In the genomic region with DNA sequence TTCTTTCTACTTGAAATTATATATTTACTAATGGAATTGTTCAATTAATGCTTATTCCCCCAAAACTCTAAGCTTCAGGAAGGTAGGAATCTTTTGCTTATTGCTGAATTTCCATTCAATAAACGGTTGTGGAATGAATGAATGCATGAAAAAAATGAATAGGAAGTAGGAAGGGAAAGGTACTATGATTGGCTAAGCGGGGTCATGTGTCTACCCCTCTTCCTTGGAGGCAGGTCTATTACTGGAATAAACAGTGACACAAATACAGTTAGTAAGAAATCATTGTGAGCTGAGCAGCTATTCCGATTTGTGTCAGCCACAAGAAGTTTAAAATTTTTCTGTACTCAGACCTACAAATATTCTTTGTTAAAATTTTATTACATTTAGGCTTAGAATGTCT, we compare ENCODE assay signal across 22 cellular contexts.
"Had no signal": no experiment of that assay in that cellular context is flagged by ENCODE, and none has a peak within 500 bp of the region (broad histone marks: within the 10 kb centered on the region; RNA-seq: fewer than 3 reads in every experiment).

No MANE protein-coding gene starts in this region.

- H3K27me3 ChIP-seq: foreskin keratinocyte, neural progenitor cell, pancreas, upper lobe of left lung, uterus had no signal

- DNase-seq: effector memory CD8-positive, alpha-beta T cell; foreskin keratinocyte; immature natural killer cell; left lung; lower lobe of right lung; mesenchymal stem cell; midbrain; nucleus accumbens; pancreas; right cardiac atrium; stimulated activated CD4-positive, alpha-beta T cell treated with anti-CD3 and anti-CD28 coated beads, Interleukin-2, amount 100 ng/mL, for 48 hours; stimulated activated CD8-positive, alpha-beta memory T cell treated with anti-CD3 and anti-CD28 coated beads, Interleukin-4, amount 100 ng/mL, for 48 hours; tibial artery; upper lobe of left lung; uterus had no signal

- H3K4me2 ChIP-seq: neural progenitor cell, smooth muscle cell had no signal

- H2AFZ ChIP-seq: neural progenitor cell had no signal

- FAIRE-seq: keratinocyte, pancreas had no signal

- H3K36me3 ChIP-seq: esophagus muscularis mucosa, left lung, lower lobe of right lung, neural progenitor cell, pancreas, tibial artery, upper lobe of left lung, uterus had no signal

- H3K9ac ChIP-seq: neural progenitor cell had no signal

- H3K27ac ChIP-seq: epithelial cell of prostate, esophagus muscularis mucosa, foreskin keratinocyte, left lung, lower lobe of right lung, neural progenitor cell, pancreas, tibial artery, upper lobe of left lung, uterus had no signal

- H3K4me1 ChIP-seq: uterus had no signal

- H3K4me3 ChIP-seq: esophagus muscularis mucosa, left lung, lower lobe of right lung, neural progenitor cell, pancreas, smooth muscle cell, tibial artery, upper lobe of left lung, uterus had no signal

- ATAC-seq: effector memory CD8-positive, alpha-beta T cell; foreskin keratinocyte; left lung; lower lobe of right lung; natural killer cell treated with Interleukin-12 subunit alpha and Interleukin-12 subunit beta and Interleukin-15 and Interleukin-18, amount 100 ng/mL, for 72 hours; pancreas; right cardiac atrium; stimulated activated effector memory CD8-positive, alpha-beta T cell treated with anti-CD3 and anti-CD28 coated beads, Interleukin-12 subunit alpha, Interleukin-12 subunit beta, amount 100 ng/mL, for 72 hours had no signal

- H3K9me3 ChIP-seq: esophagus muscularis mucosa, left lung, lower lobe of right lung, pancreas, tibial artery, upper lobe of left lung had no signal
